9 cellular contexts compared by ENCODE assay signal in genomic region chr11:36480833-36481232, GRCh38.
"Had no signal": no experiment of that assay in that cellular context is flagged by ENCODE, and none has a peak within 500 bp of the region (broad histone marks: within the 10 kb centered on the region; RNA-seq: fewer than 3 reads in every experiment).

No MANE protein-coding gene starts in this region.

- H2AFZ ChIP-seq: GM23248 had no signal

- H3K9me3 ChIP-seq: HAP-1 had no signal

- DNase-seq: GM23248, GOT3, H7, HFFc6, KG1 had no signal

- H3K4me3 ChIP-seq: GM23248, HAP-1, K562 had no signal

- H3K36me3 ChIP-seq: HAP-1 had no signal

- H3K9ac ChIP-seq: GM23248 had no signal

- FAIRE-seq: HTR-8/SVneo, K562 had no signal

- H3K27ac ChIP-seq: GM23248 had no signal

- ATAC-seq: HCT116, K562 had no signal
